In the genomic region with DNA sequence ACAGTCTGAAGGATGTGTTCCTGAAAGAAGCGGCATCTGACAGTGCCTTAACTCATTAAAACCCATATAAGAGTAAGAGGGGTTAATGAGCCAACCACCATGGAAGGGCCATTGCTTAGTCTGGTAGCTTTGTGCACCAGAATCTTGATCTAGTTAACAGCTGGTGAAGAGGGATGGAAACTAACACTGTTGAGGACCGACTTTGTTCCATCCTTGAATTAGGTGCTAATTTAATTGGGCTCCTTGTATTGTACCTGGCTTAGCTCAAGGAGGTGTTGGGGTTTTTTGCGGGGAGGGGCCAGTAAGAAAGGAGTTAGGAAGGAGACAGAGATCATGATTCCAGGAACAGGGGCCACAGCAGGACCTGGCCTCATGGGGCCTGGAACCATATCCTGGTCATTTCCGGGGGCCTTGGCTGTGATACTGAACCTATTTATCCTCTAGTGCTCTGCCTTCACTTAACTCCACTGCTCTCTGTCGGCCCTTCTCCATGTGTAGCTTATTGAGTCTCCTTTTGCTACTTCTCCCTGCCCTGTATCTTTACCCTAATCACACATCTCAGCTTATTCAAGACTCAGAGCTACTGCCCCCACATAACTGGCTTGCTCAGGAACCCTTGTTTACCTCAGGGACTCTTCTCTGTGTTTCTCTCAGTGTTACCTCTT, we compare ENCODE assay signal across 1 cellular context.
TF ChIP-seq lines count a peak whose summit lies in the region.

No MANE protein-coding gene starts in this region.

TF ChIP-seq in K562, 482 proteins besides CTCF, POLR2A, EP300 and RAD21 (continued from another document):
- TF ChIP-seq ELK1 (CRISPR knock-in tag; IDR thresholded peaks at IDR 0.05): no peak
- no peak for TF ChIP-seq SOX6 (IDR thresholded peaks at IDR 0.05)
- TF ChIP-seq, protein P1, sequence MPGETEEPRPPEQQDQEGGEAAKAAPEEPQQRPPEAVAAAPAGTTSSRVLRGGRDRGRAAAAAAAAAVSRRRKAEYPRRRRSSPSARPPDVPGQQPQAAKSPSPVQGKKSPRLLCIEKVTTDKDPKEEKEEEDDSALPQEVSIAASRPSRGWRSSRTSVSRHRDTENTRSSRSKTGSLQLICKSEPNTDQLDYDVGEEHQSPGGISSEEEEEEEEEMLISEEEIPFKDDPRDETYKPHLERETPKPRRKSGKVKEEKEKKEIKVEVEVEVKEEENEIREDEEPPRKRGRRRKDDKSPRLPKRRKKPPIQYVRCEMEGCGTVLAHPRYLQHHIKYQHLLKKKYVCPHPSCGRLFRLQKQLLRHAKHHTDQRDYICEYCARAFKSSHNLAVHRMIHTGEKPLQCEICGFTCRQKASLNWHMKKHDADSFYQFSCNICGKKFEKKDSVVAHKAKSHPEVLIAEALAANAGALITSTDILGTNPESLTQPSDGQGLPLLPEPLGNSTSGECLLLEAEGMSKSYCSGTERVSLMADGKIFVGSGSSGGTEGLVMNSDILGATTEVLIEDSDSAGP (CRISPR knock-in tag; IDR thresholded peaks at IDR 0.05): no peak
- TF ChIP-seq FOXO4 (CRISPR knock-in tag; IDR thresholded peaks at IDR 0.05): no peak
- TF ChIP-seq BCL6 (CRISPR knock-in tag; IDR thresholded peaks at IDR 0.05): no peak
- no peak for TF ChIP-seq KHSRP (IDR thresholded peaks at IDR 0.05)
- no peak for TF ChIP-seq GTF2E2 (tag; IDR thresholded peaks at IDR 0.05)
- TF ChIP-seq HMGN3 (IDR thresholded peaks at IDR 0.05; ENCODE audit: borderline replicate concordance, extremely low read depth, insufficient read length, low read depth, low read length): no peak
- no peak for TF ChIP-seq ZNF609 (CRISPR knock-in tag; IDR thresholded peaks at IDR 0.05; ENCODE audit: borderline replicate concordance)
